ENCODE assay signal across 17 cellular contexts in genomic region chr13:79435549-79435948, GRCh38. TPM values are rescaled to one million over a fixed set of nuclear protein-coding genes. Genes with fewer than 3 reads are reported as not detected.
A peak's percentile ranks its signal among the peaks of the same experiment; 100 is the strongest.
DNase-seq lines count a peak whose midpoint lies in the region; ATAC-seq, FAIRE-seq and TF ChIP-seq lines count a peak whose summit lies in the region.
"Had no signal": no experiment of that assay in that cellular context is flagged by ENCODE, and none has a peak within 500 bp of the region (broad histone marks: within the 10 kb centered on the region; RNA-seq: fewer than 3 reads in every experiment).

No MANE protein-coding gene starts in this region.

- H3K9me3 ChIP-seq in A549 (no peaks in the 10 kb centered on the region), HEK293 (ENCODE audit: control insufficient read depth, insufficient read depth, low read depth, low read length) (no peaks in the 10 kb centered on the region), gastrocnemius medialis (no peaks in the 10 kb centered on the region)
- H3K9me3 ChIP-seq: ovary, tibial nerve had no signal

- H3K4me1 ChIP-seq in A549, result peaks cover 7% of the 10 kb centered on the region; the same call in 1 of the 3 replicates
- no peaks in the 10 kb centered on the region for H3K4me1 ChIP-seq in HEK293 (ENCODE audit: control insufficient read depth, insufficient read depth, low read length)
- no peaks in the 10 kb centered on the region for H3K4me1 ChIP-seq in gastrocnemius medialis
- H3K4me1 ChIP-seq: foreskin keratinocyte, tibial nerve had no signal

- CTCF ChIA-PET in A549 (lab: Yijun Ruan, JAX), result interaction anchor here (1.2 kb wide), 1 partner anchor 27 kb away, joined by 3 read pairs; no protein-coding TSS in a partner anchor
- CTCF ChIA-PET in HEK293 (lab: Yijun Ruan, JAX), result no interaction called here

- TF ChIP-seq POLR2A in A549 (IDR thresholded peaks at IDR 0.05; ENCODE audit: low read length) (no peak), gastrocnemius medialis (IDR thresholded peaks at IDR 0.05) (no peak)

- peak in 1 of 2 experiments; percentile 73; a peak in 3 of 6 replicates for ATAC-seq in A549
- no peak for ATAC-seq in gastrocnemius medialis
- no peak for ATAC-seq in HG02970 (IDR thresholded peaks at IDR 0.05; ENCODE audit: low FRiP score, unreplicated experiment)
- ATAC-seq: foreskin keratinocyte, WTC11 had no signal

- DNase-seq in A549 (ENCODE audit: low read depth in 1 of 2, low spot score in 1 of 2) (peak in 1 of 2 experiments; percentile 35), amniotic epithelial cell (ENCODE audit: low read depth) (peak; percentile 70), foreskin fibroblast (peak; percentile 71 to 75), gastrocnemius medialis (no peak), RPMI8226 (no peak)
- no peak for DNase-seq in activated naive CD4-positive, alpha-beta T cell (lab: John Stamatoyannopoulos, UW)
- DNase-seq: DMS153; immature natural killer cell; ovary; stimulated activated CD4-positive, alpha-beta T cell treated with anti-CD3 and anti-CD28 coated beads, Interleukin-15, amount 100 ng/mL, for 24 hours had no signal

- peak overlapping the region; percentile 37; the same call in 2 of the 3 replicates for H3K4me2 ChIP-seq in A549

- WGBS in A549 (ENCODE audit: missing lambda C conversion rate), result 4% methylated on average over 1 of the region's 1 CpG

- H3K36me3 ChIP-seq in HEK293 (ENCODE audit: control insufficient read depth in 2 of 2, insufficient read depth in 1 of 2, low read length in 2 of 2), result no peaks in the 10 kb centered on the region
- no peaks in the 10 kb centered on the region for H3K36me3 ChIP-seq in gastrocnemius medialis
- H3K36me3 ChIP-seq: ovary, tibial nerve had no signal

- in situ Hi-C loops in gastrocnemius medialis (cut with MboI; ENCODE audit: low sequenced_read_pairs in 4 of 4), result no loop called here

- POLR2A ChIA-PET in A549 (lab: Yijun Ruan, JAX), result no interaction called here
- POLR2A ChIA-PET in HEK293 (lab: Yijun Ruan, JAX), result no interaction called here

- intact Hi-C loops in gastrocnemius medialis (cut with DNase I; ENCODE audit: low total_unique reads), result no loop called here

- no peaks in the 10 kb centered on the region for H3K27me3 ChIP-seq in gastrocnemius medialis
- H3K27me3 ChIP-seq: foreskin keratinocyte, ovary, tibial nerve had no signal

- TF ChIP-seq RAD21 in A549 (conservative IDR thresholded peaks at IDR 0.05 in 1 of 2, IDR thresholded peaks at IDR 0.05 in 1 of 2), result no peak

- H3K27ac ChIP-seq in A549 (no peak overlapping the region), HEK293 (ENCODE audit: extremely low read depth, low read depth, low read length) (no peak overlapping the region), gastrocnemius medialis (no peak overlapping the region)
- H3K27ac ChIP-seq: coronary artery, foreskin keratinocyte, ovary, tibial nerve had no signal

- FAIRE-seq in A549 (lab: Jason Lieb, UNC), result no peak
- FAIRE-seq: GM12891 had no signal

- H3K4me3 ChIP-seq in A549 (no peak overlapping the region), HEK293 (ENCODE audit: low read depth, low read length) (no peak overlapping the region), foreskin fibroblast (ENCODE audit: low read depth in 1 of 2, low read length in 2 of 2) (no peak overlapping the region), gastrocnemius medialis (no peak overlapping the region)
- H3K4me3 ChIP-seq: coronary artery, ovary, tibial nerve had no signal

- TF ChIP-seq EP300 in A549 (IDR thresholded peaks at IDR 0.05), result no peak

- TF ChIP-seq CTCF in A549 (IDR thresholded peaks at IDR 0.05), result no peak
- TF ChIP-seq CTCF in HEK293 (tag by site-specific recombination; IDR thresholded peaks at IDR 0.05), result no peak
- TF ChIP-seq CTCF in foreskin fibroblast (IDR thresholded peaks at IDR 0.05; ENCODE audit: low read depth, low read length), result no peak
- no peak for TF ChIP-seq CTCF in gastrocnemius medialis (IDR thresholded peaks at IDR 0.05 in 4 of 5, conservative IDR thresholded peaks at IDR 0.05 in 1 of 5)

TF ChIP-seq in A549, 52 proteins besides CTCF, POLR2A, EP300 and RAD21:
- no peak for TF ChIP-seq CBX2 (IDR thresholded peaks at IDR 0.05; ENCODE audit: borderline replicate concordance, low read depth)

TF ChIP-seq in HEK293, 187 proteins besides CTCF, POLR2A, EP300 and RAD21:
- TF ChIP-seq ZNF140 (tag by site-specific recombination; IDR thresholded peaks at IDR 0.05), result no peak
- TF ChIP-seq FEZF1 (tag by site-specific recombination; IDR thresholded peaks at IDR 0.05), result peak; percentile 25; the same call in 1 of the 2 replicates
- TF ChIP-seq PRDM6 (tag by site-specific recombination; IDR thresholded peaks at IDR 0.05), result peak; percentile 40
- TF ChIP-seq ZNF624 (tag by site-specific recombination; IDR thresholded peaks at IDR 0.05), result no peak
TF ChIP-seq in HEK293: peak in this region for 2.

RNA-seq across cellular contexts. Expression of gene RBM26, which starts 29.5 kb away (rescaled TPM):
- polyA plus RNA-seq in A549 (2011; rRNA removed) (25.3 and 29.5 TPM in 2 replicates), A549 (2017; fragmentation: RNase III; extraction: RNeasy Plus Mini Kit Qiagen cat#74134 plus additional on column Dnase treatment) (27.7 to 29.7 TPM (median 29.4 TPM) in 3 replicates)
- 6.4 TPM in 2 replicates for polyA plus RNA-seq in A549 (2012; cell fraction: cytosol; rRNA removed)
- polyA plus RNA-seq in A549 (2012; cell fraction: nucleus; rRNA removed), result 10.4 and 16.9 TPM in 2 replicates
- 12.3 and 14.5 TPM in 2 replicates for polyA minus RNA-seq in A549 (2011; rRNA and poly(A)+ RNA removed)
- total RNA-seq in gastrocnemius medialis, result 10 to 100 TPM; 14.9 to 44.8 (median 23.1) TPM

RNA-seq across cellular contexts. Expression of gene NDFIP2, which starts 45.4 kb away (rescaled TPM):
- polyA plus RNA-seq in A549 (2011; rRNA removed) (39.9 and 41.7 TPM in 2 replicates), A549 (2017; fragmentation: RNase III; extraction: RNeasy Plus Mini Kit Qiagen cat#74134 plus additional on column Dnase treatment) (21.1 to 23.2 TPM (median 23.0 TPM) in 3 replicates)
- polyA plus RNA-seq in A549 (2012; cell fraction: cytosol; rRNA removed), result 10.8 and 14.3 TPM in 2 replicates
- 5.4 TPM in 2 replicates for polyA plus RNA-seq in A549 (2012; cell fraction: nucleus; rRNA removed)
- polyA minus RNA-seq in A549 (2011; rRNA and poly(A)+ RNA removed), result 32.9 and 37.6 TPM in 2 replicates
- 10 to 100 TPM; 21.8 to 47.8 (median 31.9) TPM for total RNA-seq in gastrocnemius medialis

Comparison
In these comparisons a context has a peak if more than half of its experiments do, and no peak if none do; other contexts are left out.
1. DNase-seq: peak in amniotic epithelial cell (single experiment) and foreskin fibroblast (2 of 2); none in gastrocnemius medialis (0 of 2), RPMI8226 (single experiment) and activated naive CD4-positive, alpha-beta T cell (0 of 4).